ENCODE assay signal across 13 cellular contexts in the genomic region with DNA sequence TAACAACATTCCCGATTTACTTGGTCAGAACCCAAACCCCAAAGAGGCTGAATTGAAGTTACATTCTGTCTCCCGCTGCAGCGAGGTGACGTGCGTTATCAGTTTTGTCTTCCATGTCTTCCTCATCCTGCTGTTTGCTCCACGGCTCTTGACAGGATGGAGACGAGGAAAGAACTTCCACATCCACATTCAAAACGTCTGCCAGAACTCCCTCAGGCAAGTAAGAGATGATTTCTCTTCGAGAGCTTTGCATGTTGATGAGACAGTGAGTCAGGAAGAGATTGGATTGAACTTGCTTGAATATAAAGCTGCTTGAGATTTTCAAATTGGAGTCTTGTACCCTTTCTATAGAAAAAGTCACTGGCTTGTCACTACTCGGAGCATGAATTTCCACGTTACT.
A peak's percentile ranks its signal among the peaks of the same experiment; 100 is the strongest.
DNase-seq lines count a peak whose midpoint lies in the region; ATAC-seq, FAIRE-seq and TF ChIP-seq lines count a peak whose summit lies in the region.
"Had no signal": no experiment of that assay in that cellular context is flagged by ENCODE, and none has a peak within 500 bp of the region (broad histone marks: within the 10 kb centered on the region; RNA-seq: fewer than 3 reads in every experiment).

No MANE protein-coding gene starts in this region.

- H4K8ac ChIP-seq in H1 (ENCODE audit: extremely low read depth, insufficient read depth, low read length), result no peak overlapping the region

- no peak for ATAC-seq in Right ventricle myocardium inferior
- no peak for ATAC-seq in lung (ENCODE audit: insufficient read depth, low FRiP score)
- ATAC-seq: activated CD4-positive, alpha-beta T cell treated with anti-CD3 and anti-CD28 coated beads for 36 hours; GM12878; stimulated activated naive CD8-positive, alpha-beta T cell treated with anti-CD3 and anti-CD28 coated beads, Interleukin-15, amount 100 ng/mL, for 72 hours had no signal

- H3K27ac Mint-ChIP-seq in activated T-helper 1 cell treated with anti-CD3 and anti-CD28 coated beads, Interleukin-12 subunit alpha, Interleukin-12 subunit beta, Interleukin-2, Interleukin-4 antibody, amounts not matched to agents 30 ng/mL and 10 ng/mL and 1 ng/mL, durations not matched to agents 14 hours and 24 hours and 36 hours, result no peak overlapping the region
- H3K27ac Mint-ChIP-seq: stimulated activated naive CD8-positive, alpha-beta T cell treated with anti-CD3 and anti-CD28 coated beads, Interleukin-15, amount 100 ng/mL, for 72 hours had no signal

- H3K23me2 ChIP-seq in H1 (ENCODE audit: low read depth, low read length), result no peaks in the 10 kb centered on the region

- no peak overlapping the region for H3K18ac ChIP-seq in H1 (ENCODE audit: extremely low read depth, low read length)

- H3K9ac ChIP-seq in H1 (replicated peaks in 1 of 4; ENCODE audit: extremely low read depth in 1 of 4, low read depth in 3 of 4, low read length in 3 of 4), result no peak overlapping the region

- no peak overlapping the region for H2BK12ac ChIP-seq in H1 (ENCODE audit: low read depth, low read length)

- peaks cover 8% of the 10 kb centered on the region for H3K27me3 Mint-ChIP-seq in activated T-helper 1 cell treated with anti-CD3 and anti-CD28 coated beads, Interleukin-12 subunit alpha, Interleukin-12 subunit beta, Interleukin-2, Interleukin-4 antibody, amounts not matched to agents 30 ng/mL and 10 ng/mL and 1 ng/mL, durations not matched to agents 14 hours and 24 hours and 36 hours (ENCODE audit: insufficient read depth)

- peaks cover 24% of the 10 kb centered on the region for H3K4me1 ChIP-seq in cardiac muscle cell (ENCODE audit: low read depth)
- peaks cover 4 to 6% (median 5%) of the 10 kb centered on the region in 4 experiments; a peak in 6 of 7 replicates for H3K4me1 ChIP-seq in H1 (replicated peaks in 1 of 4; ENCODE audit: control insufficient read depth in 3 of 4, insufficient read depth in 4 of 4, low read length in 3 of 4)
- peaks cover 2 to 4% of the 10 kb centered on the region in 2 donors for H3K4me1 ChIP-seq in lung (ENCODE audit: control insufficient read depth in 2 of 2, insufficient read depth in 2 of 2, low read length in 2 of 2)
- peaks cover 7% of the 10 kb centered on the region for H3K4me1 ChIP-seq in ovary (ENCODE audit: insufficient read depth)

- H2BK5ac ChIP-seq in H1 (ENCODE audit: low read depth, low read length), result no peak overlapping the region

- H3K36me3 ChIP-seq in cardiac muscle cell (no peaks in the 10 kb centered on the region), H1 (ENCODE audit: control insufficient read depth in 2 of 4, insufficient read depth in 4 of 4, low read length in 3 of 4) (no peaks in the 10 kb centered on the region), lung (ENCODE audit: control insufficient read depth in 2 of 2, insufficient read depth in 2 of 2, low read length in 2 of 2) (no peaks in the 10 kb centered on the region), ovary (no peaks in the 10 kb centered on the region)

- no peaks in the 10 kb centered on the region for H3K79me2 ChIP-seq in H1 (ENCODE audit: control insufficient read depth in 1 of 2, insufficient read depth in 2 of 2, low read length in 2 of 2)

- peaks cover 18% of the 10 kb centered on the region for H3K9me3 Mint-ChIP-seq in activated T-helper 1 cell treated with anti-CD3 and anti-CD28 coated beads, Interleukin-12 subunit alpha, Interleukin-12 subunit beta, Interleukin-2, Interleukin-4 antibody, amounts not matched to agents 30 ng/mL and 10 ng/mL and 1 ng/mL, durations not matched to agents 14 hours and 24 hours and 36 hours

- no peak for TF ChIP-seq CTCF in cardiac muscle cell (IDR thresholded peaks at IDR 0.05; ENCODE audit: low read depth, low read length)
- TF ChIP-seq CTCF in H1 (IDR thresholded peaks at IDR 0.05; ENCODE audit: control extremely low read depth in 1 of 3, insufficient read depth in 1 of 3, low read depth in 1 of 3, low read length in 3 of 3), result no peak
- no peak for TF ChIP-seq CTCF in lung (IDR thresholded peaks at IDR 0.05; ENCODE audit: control extremely low read depth, extremely low read depth)
- TF ChIP-seq CTCF in ovary (IDR thresholded peaks at IDR 0.05), result no peak

- H2BK20ac ChIP-seq in H1 (ENCODE audit: low read length), result no peak overlapping the region

- TF ChIP-seq POLR2A in H1 (IDR thresholded peaks at IDR 0.05; ENCODE audit: control extremely low read depth in 1 of 2, low read depth in 2 of 2, low read length in 2 of 2) (no peak), ovary (IDR thresholded peaks at IDR 0.05) (no peak)

- no peak overlapping the region for H3K23ac ChIP-seq in H1 (ENCODE audit: insufficient read length)

- H3K27me3 ChIP-seq in cardiac muscle cell, result no peaks in the 10 kb centered on the region
- no peaks in the 10 kb centered on the region; a peak in 2 of 7 replicates for H3K27me3 ChIP-seq in H1 (replicated peaks in 1 of 4; ENCODE audit: control insufficient read depth in 3 of 4, extremely low read depth in 1 of 4, insufficient read depth in 3 of 4, low read length in 3 of 4)
- H3K27me3 ChIP-seq in lung (ENCODE audit: control insufficient read depth, insufficient read depth), result no peaks in the 10 kb centered on the region
- H3K27me3 ChIP-seq in ovary, result no peaks in the 10 kb centered on the region

- H3K4me2 ChIP-seq in H1 (ENCODE audit: insufficient read depth in 1 of 2, low read depth in 2 of 2, low read length in 2 of 2), result peak overlapping the region in 1 of 2 experiments; percentile 44; a peak in 1 of 4 replicates

- H2BK120ac ChIP-seq in H1 (replicated peaks; ENCODE audit: low read depth, low read length), result no peak overlapping the region

- FAIRE-seq in H1 (lab: Jason Lieb, UNC), result peak; percentile 78
- FAIRE-seq: GM12878, small intestine had no signal

- H3K36me3 Mint-ChIP-seq in activated T-helper 1 cell treated with anti-CD3 and anti-CD28 coated beads, Interleukin-12 subunit alpha, Interleukin-12 subunit beta, Interleukin-2, Interleukin-4 antibody, amounts not matched to agents 30 ng/mL and 10 ng/mL and 1 ng/mL, durations not matched to agents 14 hours and 24 hours and 36 hours (ENCODE audit: low read depth), result peaks cover 25% of the 10 kb centered on the region

- H3K4me3 ChIP-seq in cardiac muscle cell (no peak overlapping the region), H1 (ENCODE audit: extremely low read depth in 1 of 4, insufficient read depth in 2 of 4, low read depth in 3 of 4, low read length in 4 of 4) (no peak overlapping the region), lung (no peak overlapping the region), ovary (no peak overlapping the region)
- H3K4me3 ChIP-seq: GM12878 had no signal

- CTCF ChIA-PET in H1 (lab: Charles Lee; ENCODE audit: partially characterized antibody), result no interaction called here

- no peak overlapping the region for H4K91ac ChIP-seq in H1 (replicated peaks; ENCODE audit: insufficient read length, low read length)

- 83% methylated on average over 11 of the region's 11 CpGs; no CpG with 5 or more reads in 1 of the 2 experiments for WGBS in H1 (ENCODE audit: extremely low coverage in 1 of 2, insufficient coverage in 1 of 2, insufficient read length in 1 of 2, insufficient replicate concordance in 2 of 2, low coverage in 1 of 2, low lambda C conversion rate in 2 of 2, missing lambda C conversion rate in 1 of 2), 2 experiments
- WGBS in lung, 2 donors, result 44 to 64% methylated on average over 11 of the region's 11 CpGs
- 8 to 14% (median 9%) methylated on average over 11 of the region's 11 CpGs for WGBS in ovary, 3 donors

- peak in 1 of 2 donors; percentile 41 for DNase-seq in cardiac muscle cell (ENCODE audit: low read depth in 1 of 2, low spot score in 1 of 2)
- DNase-seq in Right ventricle myocardium inferior (ENCODE audit: missing footprints), result no peak
- DNase-seq in H1 (ENCODE audit: low read depth in 1 of 2, low spot score in 2 of 2), result no peak
- no peak for DNase-seq in lung (ENCODE audit: low spot score)
- no peak for DNase-seq in activated T-helper 1 cell treated with anti-CD3 and anti-CD28 coated beads, Interleukin-12 subunit alpha, Interleukin-12 subunit beta, Interleukin-2, Interleukin-4 antibody, amounts not matched to agents 30 ng/mL and 10 ng/mL and 1 ng/mL, durations not matched to agents 14 hours and 24 hours and 36 hours (ENCODE audit: low spot score)
- DNase-seq in NAMALWA (ENCODE audit: low spot score), result no peak
- no peak for DNase-seq in stimulated activated CD4-positive, alpha-beta T cell treated with anti-CD3 and anti-CD28 coated beads, Interleukin-4, amount 100 ng/mL, for 24 hours
- DNase-seq in ovary, result no peak
- DNase-seq: activated CD4-positive, alpha-beta T cell treated with anti-CD3 and anti-CD28 coated beads for 36 hours; AML-193; small intestine; stimulated activated naive CD8-positive, alpha-beta T cell treated with anti-CD3 and anti-CD28 coated beads, Interleukin-15, amount 100 ng/mL, for 72 hours had no signal

- no peak for TF ChIP-seq EP300 in H1 (IDR thresholded peaks at IDR 0.05; ENCODE audit: borderline replicate concordance in 1 of 2, low read depth in 2 of 2, low read length in 2 of 2)
- no peak for TF ChIP-seq EP300 in ovary (IDR thresholded peaks at IDR 0.05)

- no peaks in the 10 kb centered on the region for H3K79me1 ChIP-seq in H1 (ENCODE audit: low read depth, low read length)

- TF ChIP-seq RAD21 in H1 (IDR thresholded peaks at IDR 0.05 in 1 of 2, conservative IDR thresholded peaks at IDR 0.05 in 1 of 2; ENCODE audit: low read depth in 2 of 2, low read length in 2 of 2), result no peak

- no peaks in the 10 kb centered on the region for H4K20me1 ChIP-seq in H1 (replicated peaks in 1 of 2; ENCODE audit: control insufficient read depth in 1 of 2, insufficient read depth in 2 of 2, low read length in 2 of 2)

- no peak overlapping the region for H3K14ac ChIP-seq in H1 (ENCODE audit: insufficient read length)

- H3K4me1 Mint-ChIP-seq in activated T-helper 1 cell treated with anti-CD3 and anti-CD28 coated beads, Interleukin-12 subunit alpha, Interleukin-12 subunit beta, Interleukin-2, Interleukin-4 antibody, amounts not matched to agents 30 ng/mL and 10 ng/mL and 1 ng/mL, durations not matched to agents 14 hours and 24 hours and 36 hours (ENCODE audit: low read depth), result peaks cover 33% of the 10 kb centered on the region

- POLR2A ChIA-PET in H1 (lab: Charles Lee; ENCODE audit: partially characterized antibody), result no interaction called here

- H3K56ac ChIP-seq in H1 (replicated peaks; ENCODE audit: insufficient read length, low read depth, low read length), result no peak overlapping the region

- H3K4me3 Mint-ChIP-seq in activated T-helper 1 cell treated with anti-CD3 and anti-CD28 coated beads, Interleukin-12 subunit alpha, Interleukin-12 subunit beta, Interleukin-2, Interleukin-4 antibody, amounts not matched to agents 30 ng/mL and 10 ng/mL and 1 ng/mL, durations not matched to agents 14 hours and 24 hours and 36 hours, result no peak overlapping the region
- H3K4me3 Mint-ChIP-seq: activated CD4-positive, alpha-beta T cell treated with anti-CD3 and anti-CD28 coated beads for 36 hours; stimulated activated naive CD8-positive, alpha-beta T cell treated with anti-CD3 and anti-CD28 coated beads, Interleukin-15, amount 100 ng/mL, for 72 hours had no signal

- no peak overlapping the region for H4K5ac ChIP-seq in H1 (ENCODE audit: insufficient read length, low read depth, low read length)

- intact Hi-C loops in Right ventricle myocardium inferior (cut with DNase I), result loop anchor here (5.0 kb wide), 2 partner anchors 73 to 243 kb away; a partner anchor contains a TSS
- intact Hi-C loops in activated T-helper 1 cell treated with anti-CD3 and anti-CD28 coated beads, Interleukin-12 subunit alpha, Interleukin-12 subunit beta, Interleukin-2, Interleukin-4 antibody, amounts not matched to agents 30 ng/mL and 10 ng/mL and 1 ng/mL, durations not matched to agents 14 hours and 24 hours and 36 hours (cut with micrococcal nuclease), result no loop called here
- intact Hi-C loops in ovary (cut with DNase I), result loop anchor here in 3 of 4 donors (5.0 kb wide), 3 partner anchors 73 to 303 kb away; a partner anchor contains a TSS

- no peak overlapping the region for H2BK15ac ChIP-seq in H1 (ENCODE audit: low read length)

- no peak overlapping the region for H3K4ac ChIP-seq in H1 (replicated peaks; ENCODE audit: insufficient read length, low read depth, low read length)

- H3K9me3 ChIP-seq in cardiac muscle cell (ENCODE audit: low read depth) (no peaks in the 10 kb centered on the region), H1 (ENCODE audit: insufficient read depth in 2 of 2, low read depth in 1 of 2, low read length in 1 of 2) (no peaks in the 10 kb centered on the region; a peak in 2 of 4 replicates), lung (ENCODE audit: control insufficient read depth in 2 of 2, insufficient read depth in 1 of 2, low read length in 1 of 2) (peaks cover 0 to 2% of the 10 kb centered on the region in 2 donors), ovary (no peaks in the 10 kb centered on the region)

- H3K27ac ChIP-seq in cardiac muscle cell (peak overlapping the region; percentile 70), H1 (ENCODE audit: low read depth, low read length) (no peak overlapping the region), lung (ENCODE audit: low read depth in 1 of 2, low read length in 1 of 2) (peak overlapping the region; percentile 55 to 66), ovary (peak overlapping the region in 1 of 2 donors; percentile 79)

- H2AFZ ChIP-seq in H1 (ENCODE audit: low read length), result 0 out of 2 replicates have a peak overlapping the region, but pooled peaks have one; percentile 3

- no peak overlapping the region for H2AK5ac ChIP-seq in H1 (ENCODE audit: low read depth, low read length)
